ENCODE assay signal across 1 cellular context in the genomic region with DNA sequence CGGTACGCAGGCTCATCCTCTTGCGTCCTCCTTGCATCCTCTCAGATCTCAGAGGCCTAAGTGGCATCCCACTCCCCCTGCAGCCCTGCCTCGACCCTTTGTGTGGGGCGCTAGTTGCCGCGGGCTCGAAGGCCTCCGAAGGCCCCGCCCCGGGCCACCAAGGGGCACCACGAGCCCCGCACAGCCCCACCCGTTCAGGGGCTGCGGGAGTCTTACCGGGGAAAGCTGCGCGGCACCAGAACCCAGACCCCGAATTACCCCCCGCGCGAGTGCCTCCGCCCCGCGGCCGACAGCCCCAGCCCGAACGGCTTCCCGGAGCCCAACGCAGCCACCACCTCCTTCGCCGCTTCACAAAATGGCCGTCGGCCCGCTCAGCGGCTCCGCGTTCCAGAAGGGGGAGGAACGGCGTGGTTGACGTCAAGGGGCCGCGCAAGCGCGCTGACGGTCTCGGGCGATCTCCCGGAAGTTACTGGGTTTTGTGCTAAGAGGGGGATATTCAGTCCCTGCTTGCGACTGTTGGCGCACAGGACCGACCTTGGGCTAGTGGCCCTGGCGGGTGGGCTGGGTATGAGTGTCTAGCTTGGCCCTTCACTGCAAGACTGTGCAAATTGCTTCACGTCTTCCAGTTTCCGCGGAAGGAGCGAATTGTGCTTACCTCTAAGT.
TF ChIP-seq lines count a peak whose summit lies in the region.

Gene CPNE1, minus strand, starts transcription at position 357 of the 663 bp plus-strand sequence. CDS start 31,977 bp downstream, outside the sequence.
Gene RBM12, minus strand, starts transcription at position 357 of the 663 bp plus-strand sequence. CDS start 9,578 bp downstream, outside the sequence.

TF ChIP-seq in HEK293, 187 proteins besides CTCF, POLR2A, EP300 and RAD21 (continued from another document and continues in another):
- TF ChIP-seq BCL6B (tag by site-specific recombination; IDR thresholded peaks at IDR 0.05) (no peak), ZNF155 (tag by site-specific recombination; IDR thresholded peaks at IDR 0.05) (no peak), ZNF248 (tag by site-specific recombination; IDR thresholded peaks at IDR 0.05) (no peak), ZNF776 (tag by site-specific recombination; IDR thresholded peaks at IDR 0.05; ENCODE audit: borderline replicate concordance) (no peak), ZNF214 (tag by site-specific recombination; IDR thresholded peaks at IDR 0.05; ENCODE audit: borderline replicate concordance) (no peak), ZNF335 (tag by site-specific recombination; conservative IDR thresholded peaks at IDR 0.05) (peak; percentile 75), ZNF426 (tag by site-specific recombination; IDR thresholded peaks at IDR 0.05) (no peak), BCL11B (tag by site-specific recombination; IDR thresholded peaks at IDR 0.05; ENCODE audit: low read depth) (no peak), ZNF449 (tag by site-specific recombination; IDR thresholded peaks at IDR 0.05) (peak; percentile 82), ZNF354C (tag by site-specific recombination; IDR thresholded peaks at IDR 0.05; ENCODE audit: borderline replicate concordance, low read depth) (no peak), RBAK (tag by site-specific recombination; IDR thresholded peaks at IDR 0.05) (no peak), ZNF837 (tag by site-specific recombination; IDR thresholded peaks at IDR 0.05) (no peak), ZNF561 (tag by site-specific recombination; IDR thresholded peaks at IDR 0.05; ENCODE audit: borderline replicate concordance) (no peak; the same call in 1 of the 2 replicates), KLF16 (tag by site-specific recombination; IDR thresholded peaks at IDR 0.05) (peak; percentile 70), ZNF660 (tag by site-specific recombination; IDR thresholded peaks at IDR 0.05) (no peak), YY2 (tag by site-specific recombination; IDR thresholded peaks at IDR 0.05) (peak; percentile 75), KLF9 (tag by site-specific recombination; IDR thresholded peaks at IDR 0.05; ENCODE audit: low read depth) (peak; percentile 84), ZFP69B (tag by site-specific recombination; IDR thresholded peaks at IDR 0.05) (0 out of 2 replicates have a peak, but pooled peaks have one; percentile 40), ZNF324 (tag by site-specific recombination; IDR thresholded peaks at IDR 0.05) (no peak), ZNF555 (tag by site-specific recombination; conservative IDR thresholded peaks at IDR 0.05) (no peak), ZFHX2 (tag by site-specific recombination; conservative IDR thresholded peaks at IDR 0.05) (no peak), ZNF2 (tag by site-specific recombination; IDR thresholded peaks at IDR 0.05) (peak; percentile 61; the same call in 1 of the 2 replicates), ZSCAN4 (tag by site-specific recombination; IDR thresholded peaks at IDR 0.05) (0 out of 2 replicates have a peak, but pooled peaks have one; percentile 31), ZNF623 (tag by site-specific recombination; IDR thresholded peaks at IDR 0.05) (no peak), ZNF621 (tag by site-specific recombination; IDR thresholded peaks at IDR 0.05) (no peak), ZNF558 (tag by site-specific recombination; IDR thresholded peaks at IDR 0.05) (no peak), OVOL3 (tag by site-specific recombination; IDR thresholded peaks at IDR 0.05) (peak; percentile 83; the same call in 1 of the 2 replicates), ZNF596 (tag by site-specific recombination; IDR thresholded peaks at IDR 0.05) (no peak), ZNF585B (tag by site-specific recombination; IDR thresholded peaks at IDR 0.05) (no peak), ZNF529 (tag by site-specific recombination; IDR thresholded peaks at IDR 0.05; ENCODE audit: insufficient replicate concordance) (no peak), OSR2 (tag by site-specific recombination; IDR thresholded peaks at IDR 0.05) (no peak), ZNF768 (tag by site-specific recombination; IDR thresholded peaks at IDR 0.05) (no peak), ZXDB (tag by site-specific recombination; IDR thresholded peaks at IDR 0.05) (peak; percentile 96), ZNF654 (tag by site-specific recombination; IDR thresholded peaks at IDR 0.05; ENCODE audit: low read depth) (no peak), ZNF221 (tag by site-specific recombination; IDR thresholded peaks at IDR 0.05; ENCODE audit: borderline replicate concordance) (no peak), ZNF670 (tag by site-specific recombination; IDR thresholded peaks at IDR 0.05; ENCODE audit: low read depth) (no peak), ZNF510 (tag by site-specific recombination; IDR thresholded peaks at IDR 0.05; ENCODE audit: insufficient replicate concordance) (no peak)
- TF ChIP-seq, protein P1, sequence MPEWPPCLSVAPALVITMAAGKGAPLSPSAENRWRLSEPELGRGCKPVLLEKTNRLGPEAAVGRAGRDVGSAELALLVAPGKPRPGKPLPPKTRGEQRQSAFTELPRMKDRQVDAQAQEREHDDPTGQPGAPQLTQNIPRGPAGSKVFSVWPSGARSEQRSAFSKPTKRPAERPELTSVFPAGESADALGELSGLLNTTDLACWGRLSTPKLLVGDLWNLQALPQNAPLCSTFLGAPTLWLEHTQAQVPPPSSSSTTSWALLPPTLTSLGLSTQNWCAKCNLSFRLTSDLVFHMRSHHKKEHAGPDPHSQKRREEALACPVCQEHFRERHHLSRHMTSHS (tag by site-specific recombination; IDR thresholded peaks at IDR 0.05): no peak
- TF ChIP-seq, protein P2, sequence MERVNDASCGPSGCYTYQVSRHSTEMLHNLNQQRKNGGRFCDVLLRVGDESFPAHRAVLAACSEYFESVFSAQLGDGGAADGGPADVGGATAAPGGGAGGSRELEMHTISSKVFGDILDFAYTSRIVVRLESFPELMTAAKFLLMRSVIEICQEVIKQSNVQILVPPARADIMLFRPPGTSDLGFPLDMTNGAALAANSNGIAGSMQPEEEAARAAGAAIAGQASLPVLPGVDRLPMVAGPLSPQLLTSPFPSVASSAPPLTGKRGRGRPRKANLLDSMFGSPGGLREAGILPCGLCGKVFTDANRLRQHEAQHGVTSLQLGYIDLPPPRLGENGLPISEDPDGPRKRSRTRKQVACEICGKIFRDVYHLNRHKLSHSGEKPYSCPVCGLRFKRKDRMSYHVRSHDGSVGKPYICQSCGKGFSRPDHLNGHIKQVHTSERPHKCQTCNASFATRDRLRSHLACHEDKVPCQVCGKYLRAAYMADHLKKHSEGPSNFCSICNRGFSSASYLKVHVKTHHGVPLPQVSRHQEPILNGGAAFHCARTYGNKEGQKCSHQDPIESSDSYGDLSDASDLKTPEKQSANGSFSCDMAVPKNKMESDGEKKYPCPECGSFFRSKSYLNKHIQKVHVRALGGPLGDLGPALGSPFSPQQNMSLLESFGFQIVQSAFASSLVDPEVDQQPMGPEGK (tag by site-specific recombination; IDR thresholded peaks at IDR 0.05): peak; percentile 80
- TF ChIP-seq, protein P3, sequence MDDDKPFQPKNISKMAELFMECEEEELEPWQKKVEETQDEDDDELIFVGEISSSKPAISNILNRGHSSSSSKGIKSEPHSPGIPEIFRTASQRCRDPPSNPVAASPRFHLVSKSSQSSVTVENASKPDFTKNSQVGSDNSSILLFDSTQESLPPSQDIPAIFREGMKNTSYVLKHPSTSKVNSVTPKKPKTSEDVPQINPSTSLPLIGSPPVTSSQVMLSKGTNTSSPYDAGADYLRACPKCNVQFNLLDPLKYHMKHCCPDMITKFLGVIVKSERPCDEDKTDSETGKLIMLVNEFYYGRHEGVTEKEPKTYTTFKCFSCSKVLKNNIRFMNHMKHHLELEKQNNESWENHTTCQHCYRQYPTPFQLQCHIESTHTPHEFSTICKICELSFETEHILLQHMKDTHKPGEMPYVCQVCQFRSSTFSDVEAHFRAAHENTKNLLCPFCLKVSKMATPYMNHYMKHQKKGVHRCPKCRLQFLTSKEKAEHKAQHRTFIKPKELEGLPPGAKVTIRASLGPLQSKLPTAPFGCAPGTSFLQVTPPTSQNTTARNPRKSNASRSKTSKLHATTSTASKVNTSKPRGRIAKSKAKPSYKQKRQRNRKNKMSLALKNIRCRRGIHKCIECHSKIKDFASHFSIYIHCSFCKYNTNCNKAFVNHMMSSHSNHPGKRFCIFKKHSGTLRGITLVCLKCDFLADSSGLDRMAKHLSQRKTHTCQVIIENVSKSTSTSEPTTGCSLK (tag by site-specific recombination; IDR thresholded peaks at IDR 0.05): no peak
- TF ChIP-seq, protein P4, sequence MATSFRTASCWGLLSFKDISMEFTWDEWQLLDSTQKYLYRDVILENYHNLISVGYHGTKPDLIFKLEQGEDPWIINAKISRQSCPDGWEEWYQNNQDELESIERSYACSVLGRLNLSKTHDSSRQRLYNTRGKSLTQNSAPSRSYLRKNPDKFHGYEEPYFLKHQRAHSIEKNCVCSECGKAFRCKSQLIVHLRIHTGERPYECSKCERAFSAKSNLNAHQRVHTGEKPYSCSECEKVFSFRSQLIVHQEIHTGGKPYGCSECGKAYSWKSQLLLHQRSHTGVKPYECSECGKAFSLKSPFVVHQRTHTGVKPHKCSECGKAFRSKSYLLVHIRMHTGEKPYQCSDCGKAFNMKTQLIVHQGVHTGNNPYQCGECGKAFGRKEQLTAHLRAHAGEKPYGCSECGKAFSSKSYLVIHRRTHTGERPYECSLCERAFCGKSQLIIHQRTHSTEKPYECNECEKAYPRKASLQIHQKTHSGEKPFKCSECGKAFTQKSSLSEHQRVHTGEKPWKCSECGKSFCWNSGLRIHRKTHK (tag by site-specific recombination; IDR thresholded peaks at IDR 0.05): no peak
- TF ChIP-seq, protein P5, sequence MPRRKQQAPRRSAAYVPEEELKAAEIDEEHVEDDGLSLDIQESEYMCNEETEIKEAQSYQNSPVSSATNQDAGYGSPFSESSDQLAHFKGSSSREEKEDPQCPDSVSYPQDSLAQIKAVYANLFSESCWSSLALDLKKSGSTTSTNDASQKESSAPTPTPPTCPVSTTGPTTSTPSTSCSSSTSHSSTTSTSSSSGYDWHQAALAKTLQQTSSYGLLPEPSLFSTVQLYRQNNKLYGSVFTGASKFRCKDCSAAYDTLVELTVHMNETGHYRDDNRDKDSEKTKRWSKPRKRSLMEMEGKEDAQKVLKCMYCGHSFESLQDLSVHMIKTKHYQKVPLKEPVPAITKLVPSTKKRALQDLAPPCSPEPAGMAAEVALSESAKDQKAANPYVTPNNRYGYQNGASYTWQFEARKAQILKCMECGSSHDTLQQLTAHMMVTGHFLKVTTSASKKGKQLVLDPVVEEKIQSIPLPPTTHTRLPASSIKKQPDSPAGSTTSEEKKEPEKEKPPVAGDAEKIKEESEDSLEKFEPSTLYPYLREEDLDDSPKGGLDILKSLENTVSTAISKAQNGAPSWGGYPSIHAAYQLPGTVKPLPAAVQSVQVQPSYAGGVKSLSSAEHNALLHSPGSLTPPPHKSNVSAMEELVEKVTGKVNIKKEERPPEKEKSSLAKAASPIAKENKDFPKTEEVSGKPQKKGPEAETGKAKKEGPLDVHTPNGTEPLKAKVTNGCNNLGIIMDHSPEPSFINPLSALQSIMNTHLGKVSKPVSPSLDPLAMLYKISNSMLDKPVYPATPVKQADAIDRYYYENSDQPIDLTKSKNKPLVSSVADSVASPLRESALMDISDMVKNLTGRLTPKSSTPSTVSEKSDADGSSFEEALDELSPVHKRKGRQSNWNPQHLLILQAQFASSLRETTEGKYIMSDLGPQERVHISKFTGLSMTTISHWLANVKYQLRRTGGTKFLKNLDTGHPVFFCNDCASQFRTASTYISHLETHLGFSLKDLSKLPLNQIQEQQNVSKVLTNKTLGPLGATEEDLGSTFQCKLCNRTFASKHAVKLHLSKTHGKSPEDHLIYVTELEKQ (tag by site-specific recombination; IDR thresholded peaks at IDR 0.05; ENCODE audit: borderline replicate concordance): no peak
- TF ChIP-seq, protein P6, sequence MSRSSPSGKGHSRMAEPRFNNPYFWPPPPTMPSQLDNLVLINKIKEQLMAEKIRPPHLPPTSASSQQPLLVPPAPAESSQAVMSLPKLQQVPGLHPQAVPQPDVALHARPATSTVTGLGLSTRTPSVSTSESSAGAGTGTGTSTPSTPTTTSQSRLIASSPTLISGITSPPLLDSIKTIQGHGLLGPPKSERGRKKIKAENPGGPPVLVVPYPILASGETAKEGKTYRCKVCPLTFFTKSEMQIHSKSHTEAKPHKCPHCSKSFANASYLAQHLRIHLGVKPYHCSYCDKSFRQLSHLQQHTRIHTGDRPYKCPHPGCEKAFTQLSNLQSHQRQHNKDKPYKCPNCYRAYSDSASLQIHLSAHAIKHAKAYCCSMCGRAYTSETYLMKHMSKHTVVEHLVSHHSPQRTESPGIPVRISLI (tag by site-specific recombination; IDR thresholded peaks at IDR 0.05): no peak
